ENCODE assay signal across 22 cellular contexts in the genomic region with DNA sequence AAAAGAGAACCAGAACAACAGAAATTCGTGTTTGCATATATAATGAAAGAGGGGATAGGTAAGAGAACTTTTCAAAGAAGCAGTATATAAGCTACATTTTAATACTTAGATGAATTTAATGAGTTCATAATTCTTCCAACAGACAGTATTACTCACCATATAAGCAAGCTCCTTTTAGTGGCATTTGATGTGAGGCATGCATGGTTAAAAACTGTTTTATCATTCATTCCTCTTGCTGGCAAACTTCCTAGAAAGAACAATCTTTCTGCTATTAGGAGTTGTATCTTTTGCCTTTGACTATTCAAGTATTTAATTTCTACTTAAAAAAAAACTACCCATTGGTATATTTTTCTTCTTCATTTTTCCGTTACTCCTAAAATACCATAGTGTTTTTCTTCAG.
DNase-seq lines count a peak whose midpoint lies in the region; ATAC-seq, FAIRE-seq and TF ChIP-seq lines count a peak whose summit lies in the region.
"Had no signal": no experiment of that assay in that cellular context is flagged by ENCODE, and none has a peak within 500 bp of the region (broad histone marks: within the 10 kb centered on the region; RNA-seq: fewer than 3 reads in every experiment).

No MANE protein-coding gene starts in this region.

- ATAC-seq in SK-N-SH treated with all-trans-retinoic acid at 6 μM for 48 hours (peak; percentile 91), GM18505 (IDR thresholded peaks at IDR 0.05; ENCODE audit: unreplicated experiment) (no peak)
- ATAC-seq: activated naive CD4-positive, alpha-beta T cell treated with anti-CD3 and anti-CD28 coated beads, Interleukin-2, amount 50 U/mL, for 72 hours; activated T-cell treated with anti-CD3 and anti-CD28 coated beads, Interleukin-2, amount 50 U/mL, for 4 hours; natural killer cell; stimulated activated memory B cell treated with anti-CD40 and anti-IgM and Interleukin-4, amounts not matched to agents 10 μg/mL and 1 μg/mL and 100 μg/mL, for 72 hours had no signal

- no peak for TF ChIP-seq POLR2A in GM18505 (IDR thresholded peaks at IDR 0.05; ENCODE audit: borderline replicate concordance, extremely low read depth, insufficient read depth, insufficient read length)

- peaks cover 6 to 7% of the 10 kb centered on the region in 2 donors for H3K36me3 ChIP-seq in small intestine (ENCODE audit: control insufficient read depth in 2 of 2, insufficient read depth in 2 of 2, low read length in 2 of 2)

- no peak overlapping the region for H3K4me3 ChIP-seq in skeletal muscle cell (ENCODE audit: low read depth, low read length)
- H3K4me3 ChIP-seq in small intestine (ENCODE audit: low read depth in 1 of 2, low read length in 2 of 2), result no peak overlapping the region
- H3K4me3 ChIP-seq: transverse colon had no signal

- H3K27me3 ChIP-seq in small intestine (ENCODE audit: control insufficient read depth in 2 of 2, insufficient read depth in 2 of 2, low read length in 2 of 2), result no peaks in the 10 kb centered on the region
- H3K27me3 ChIP-seq: transverse colon had no signal

- WGBS in small intestine, 3 donors, result 78 to 87% (median 82%) methylated on average over 2 of the region's 2 CpGs

- H3K4me1 ChIP-seq in small intestine (ENCODE audit: control insufficient read depth in 2 of 2, insufficient read depth in 1 of 2, low read depth in 1 of 2, low read length in 1 of 2), result no peaks in the 10 kb centered on the region

- no peaks in the 10 kb centered on the region for H3K9me3 ChIP-seq in small intestine (ENCODE audit: control insufficient read depth, low read depth)
- H3K9me3 ChIP-seq: transverse colon had no signal

- no peak overlapping the region for H3K27ac ChIP-seq in small intestine (ENCODE audit: low read depth in 1 of 2, low read length in 1 of 2)
- H3K27ac ChIP-seq: transverse colon, WERI-Rb-1 had no signal

- DNase-seq in EH (ENCODE audit: low read depth), result peak; percentile 82
- peak; percentile 36 for DNase-seq in fibroblast of gingiva (ENCODE audit: low read depth)
- DNase-seq in skeletal muscle cell (ENCODE audit: low read depth), result peak; percentile 1
- no peak for DNase-seq in activated T-cell treated with anti-CD3 and anti-CD28 coated beads, Interleukin-2, amount 50 U/mL, for 1 hour
- no peak for DNase-seq in NOMO-1 treated with dmso at 0.1 percent for 144 hours (lab: John Stamatoyannopoulos, UW; ENCODE audit: unreplicated experiment)
- DNase-seq in small intestine, result no peak
- DNase-seq: activated CD4-positive, alpha-beta memory T cell treated with anti-CD3 and anti-CD28 coated beads for 36 hours; activated T-cell treated with anti-CD3 and anti-CD28 coated beads, Interleukin-2, amount 50 U/mL, for 4 hours; caudate nucleus; CD4-positive, CD25-positive, alpha-beta regulatory T cell; effector CD8-positive, alpha-beta T cell; Karpas-422; natural killer cell; NCI-H1436; NCI-H226; NK-92 treated with Interleukin-12 subunit alpha and Interleukin-12 subunit beta, amount 100 ng/mL, for 24 hours; transverse colon; WERI-Rb-1 had no signal

- no peak for FAIRE-seq in small intestine (lab: Jason Lieb, UNC)

TF ChIP-seq in SK-N-SH treated with all-trans-retinoic acid at 6 μM for 48 hours, 23 proteins besides CTCF, POLR2A, EP300 and RAD21:
- TF ChIP-seq ISL1 (CRISPR knock-in tag; IDR thresholded peaks at IDR 0.05) (peak; percentile 79), ZFP30 (CRISPR knock-in tag; IDR thresholded peaks at IDR 0.05) (no peak)

Comparison
In these comparisons a context has a peak if more than half of its experiments do, and no peak if none do; other contexts are left out.
1. DNase-seq: peak in EH (single experiment), fibroblast of gingiva (single experiment) and skeletal muscle cell (single experiment); none in activated T-cell treated with anti-CD3 and anti-CD28 coated beads, Interleukin-2, amount 50 U/mL, for 1 hour (single experiment), NOMO-1 treated with dmso at 0.1 percent for 144 hours (single experiment) and small intestine (single experiment).